In genomic region chr12:39173689-39174088, GRCh38 we compare ENCODE assay signal across 18 cellular contexts.
DNase-seq lines count a peak whose midpoint lies in the region; ATAC-seq and TF ChIP-seq lines count a peak whose summit lies in the region.
"Had no signal": no experiment of that assay in that cellular context is flagged by ENCODE, and none has a peak within 500 bp of the region (broad histone marks: within the 10 kb centered on the region; RNA-seq: fewer than 3 reads in every experiment).

No MANE protein-coding gene starts in this region.

- no peaks in the 10 kb centered on the region for H3K36me3 Mint-ChIP-seq in activated T-cell treated with anti-CD3 and anti-CD28 coated beads, Interleukin-2, amount 50 U/mL, for 24 hours (ENCODE audit: low read depth)
- H3K36me3 Mint-ChIP-seq: activated CD4-positive, alpha-beta memory T cell treated with anti-CD3 and anti-CD28 coated beads for 36 hours; activated naive CD4-positive, alpha-beta T cell treated with anti-CD3 and anti-CD28 coated beads, Interleukin-2, amount 10 ng/mL, durations not matched to agents 7 days and 5 days; natural killer cell; WTC11 had no signal

- CTCF ChIA-PET in PC-3 (lab: Charles Lee): no interaction called here

- POLR2A ChIA-PET in PC-3 (lab: Charles Lee; ENCODE audit: unreplicated experiment): interaction anchor here (0.7 to 0.9 kb wide), 2 partner anchors 66 to 97 kb away, joined by 3 to 4 read pairs; no protein-coding TSS in a partner anchor

- H3K9me3 Mint-ChIP-seq in activated T-cell treated with anti-CD3 and anti-CD28 coated beads, Interleukin-2, amount 50 U/mL, for 24 hours: peaks cover 2% of the 10 kb centered on the region
- H3K9me3 Mint-ChIP-seq: activated CD4-positive, alpha-beta memory T cell treated with anti-CD3 and anti-CD28 coated beads for 36 hours had no signal

- H3K27me3 Mint-ChIP-seq in activated T-cell treated with anti-CD3 and anti-CD28 coated beads, Interleukin-2, amount 50 U/mL, for 24 hours: no peaks in the 10 kb centered on the region
- H3K27me3 Mint-ChIP-seq: activated CD4-positive, alpha-beta memory T cell treated with anti-CD3 and anti-CD28 coated beads for 36 hours; activated naive CD4-positive, alpha-beta T cell treated with anti-CD3 and anti-CD28 coated beads, Interleukin-2, amount 10 ng/mL, durations not matched to agents 7 days and 5 days had no signal

- H3K4me3 ChIP-seq in PC-3 (ENCODE audit: low read length): peak overlapping the region; percentile 23; the same call in 1 of the 2 replicates
- H3K4me3 ChIP-seq in suprapubic skin: no peak overlapping the region
- H3K4me3 ChIP-seq: K562 had no signal

- H3K4me2 ChIP-seq in PC-3 (ENCODE audit: low read length): peak overlapping the region; percentile 72

- DNase-seq in PC-3 (peak; percentile 80), suprapubic skin (ENCODE audit: low spot score in 2 of 2) (no peak)
- DNase-seq in activated T-cell treated with anti-CD3 and anti-CD28 coated beads, Interleukin-2, amount 50 U/mL, for 24 hours: no peak
- DNase-seq: activated CD4-positive, alpha-beta memory T cell treated with anti-CD3 and anti-CD28 coated beads for 36 hours; activated naive CD4-positive, alpha-beta T cell treated with anti-CD3 and anti-CD28 coated beads, Interleukin-2, amount 10 ng/mL, durations not matched to agents 7 days and 5 days; hippocampal formation; mesendoderm; natural killer cell; NCI-H2081 treated with DMSO at 0.1 percent for 48 hours; NCI-H524 treated with DMSO at 0.1 percent for 48 hours; SHP77; stimulated activated CD4-positive, alpha-beta T cell treated with anti-CD3 and anti-CD28 coated beads, Interleukin-4, amount 100 ng/mL, for 24 hours had no signal

- H3K79me2 ChIP-seq in PC-3 (ENCODE audit: low read length): no peaks in the 10 kb centered on the region

- H3K4me3 Mint-ChIP-seq in activated T-cell treated with anti-CD3 and anti-CD28 coated beads, Interleukin-2, amount 50 U/mL, for 24 hours: no peak overlapping the region
- H3K4me3 Mint-ChIP-seq: activated CD4-positive, alpha-beta memory T cell treated with anti-CD3 and anti-CD28 coated beads for 36 hours; activated naive CD4-positive, alpha-beta T cell treated with anti-CD3 and anti-CD28 coated beads, Interleukin-2, amount 10 ng/mL, durations not matched to agents 7 days and 5 days; natural killer cell; WTC11 had no signal

- H3K27ac Mint-ChIP-seq in activated T-cell treated with anti-CD3 and anti-CD28 coated beads, Interleukin-2, amount 50 U/mL, for 24 hours: no peak overlapping the region
- H3K27ac Mint-ChIP-seq: activated CD4-positive, alpha-beta memory T cell treated with anti-CD3 and anti-CD28 coated beads for 36 hours; activated naive CD4-positive, alpha-beta T cell treated with anti-CD3 and anti-CD28 coated beads, Interleukin-2, amount 10 ng/mL, durations not matched to agents 7 days and 5 days; natural killer cell; WTC11 had no signal

- H3K4me1 Mint-ChIP-seq in activated T-cell treated with anti-CD3 and anti-CD28 coated beads, Interleukin-2, amount 50 U/mL, for 24 hours (ENCODE audit: low read depth): no peaks in the 10 kb centered on the region
- H3K4me1 Mint-ChIP-seq: activated naive CD4-positive, alpha-beta T cell treated with anti-CD3 and anti-CD28 coated beads, Interleukin-2, amount 10 ng/mL, durations not matched to agents 7 days and 5 days; natural killer cell; WTC11 had no signal

- H3F3A ChIP-seq in PC-3 (ENCODE audit: low read length, unreplicated experiment): no peaks in the 10 kb centered on the region

- no peak for TF ChIP-seq CTCF in PC-3 (conservative IDR thresholded peaks at IDR 0.05; ENCODE audit: low read depth, low read length)
- TF ChIP-seq CTCF in suprapubic skin (IDR thresholded peaks at IDR 0.05): no peak

- WGBS in suprapubic skin: 59% methylated on average over 2 of the region's 2 CpGs

- no TSS peak for BruUV-seq in PC-3 (replicated peaks; lab: Mats Ljungman, UMichigan)

- H4K20me1 ChIP-seq in PC-3 (ENCODE audit: low read length): no peaks in the 10 kb centered on the region

- H3K9ac ChIP-seq in PC-3 (ENCODE audit: low read length): peak overlapping the region; percentile 82

- peak overlapping the region; percentile 97 for H3K27ac ChIP-seq in PC-3 (ENCODE audit: low read length)
- H3K27ac ChIP-seq in suprapubic skin: no peak overlapping the region

- intact Hi-C loops in PC-3 (cut with micrococcal nuclease): loop anchor here (1.0 kb wide), 1 partner anchor 64 kb away; no protein-coding TSS in a partner anchor

- no peak for TF ChIP-seq EP300 in suprapubic skin (IDR thresholded peaks at IDR 0.05)

- ATAC-seq in GM18867 (IDR thresholded peaks at IDR 0.05; ENCODE audit: unreplicated experiment): peak; percentile 91
- peak; percentile 86 for ATAC-seq in HG02610 (IDR thresholded peaks at IDR 0.05; ENCODE audit: unreplicated experiment)
- peak; percentile 91 for ATAC-seq in PC-3
- no peak for ATAC-seq in HG02840 (IDR thresholded peaks at IDR 0.05; ENCODE audit: low FRiP score, unreplicated experiment)
- no peak for ATAC-seq in HG02678 (IDR thresholded peaks at IDR 0.05; ENCODE audit: unreplicated experiment)
- ATAC-seq: K562, natural killer cell, WTC11 had no signal

- no peaks in the 10 kb centered on the region for H3K36me3 ChIP-seq in PC-3 (ENCODE audit: low read depth, low read length)
- H3K36me3 ChIP-seq in suprapubic skin: no peaks in the 10 kb centered on the region

- no peaks in the 10 kb centered on the region for H3K9me3 ChIP-seq in PC-3 (ENCODE audit: low read length)
- H3K9me3 ChIP-seq in suprapubic skin: no peaks in the 10 kb centered on the region

- TF ChIP-seq POLR2A in suprapubic skin (IDR thresholded peaks at IDR 0.05): no peak

- no peaks in the 10 kb centered on the region for H3K9me2 ChIP-seq in PC-3 (replicated peaks; ENCODE audit: low read length)

- H3K4me1 ChIP-seq in PC-3 (ENCODE audit: insufficient read depth, low read length): peaks cover 31% of the 10 kb centered on the region
- H3K4me1 ChIP-seq in suprapubic skin: no peaks in the 10 kb centered on the region

- H3K27me3 ChIP-seq in PC-3 (ENCODE audit: low read length) (no peaks in the 10 kb centered on the region), suprapubic skin (no peaks in the 10 kb centered on the region)

- peak overlapping the region; percentile 14 for H2AFZ ChIP-seq in PC-3 (ENCODE audit: low read length)

Comparison
In these comparisons a context has a peak if more than half of its experiments do, and no peak if none do; other contexts are left out.
1. ATAC-seq: peak in GM18867 (single experiment), HG02610 (single experiment) and PC-3 (single experiment); none in HG02840 (single experiment) and HG02678 (single experiment).